ENCODE assay signal across 8 cellular contexts in the genomic region with DNA sequence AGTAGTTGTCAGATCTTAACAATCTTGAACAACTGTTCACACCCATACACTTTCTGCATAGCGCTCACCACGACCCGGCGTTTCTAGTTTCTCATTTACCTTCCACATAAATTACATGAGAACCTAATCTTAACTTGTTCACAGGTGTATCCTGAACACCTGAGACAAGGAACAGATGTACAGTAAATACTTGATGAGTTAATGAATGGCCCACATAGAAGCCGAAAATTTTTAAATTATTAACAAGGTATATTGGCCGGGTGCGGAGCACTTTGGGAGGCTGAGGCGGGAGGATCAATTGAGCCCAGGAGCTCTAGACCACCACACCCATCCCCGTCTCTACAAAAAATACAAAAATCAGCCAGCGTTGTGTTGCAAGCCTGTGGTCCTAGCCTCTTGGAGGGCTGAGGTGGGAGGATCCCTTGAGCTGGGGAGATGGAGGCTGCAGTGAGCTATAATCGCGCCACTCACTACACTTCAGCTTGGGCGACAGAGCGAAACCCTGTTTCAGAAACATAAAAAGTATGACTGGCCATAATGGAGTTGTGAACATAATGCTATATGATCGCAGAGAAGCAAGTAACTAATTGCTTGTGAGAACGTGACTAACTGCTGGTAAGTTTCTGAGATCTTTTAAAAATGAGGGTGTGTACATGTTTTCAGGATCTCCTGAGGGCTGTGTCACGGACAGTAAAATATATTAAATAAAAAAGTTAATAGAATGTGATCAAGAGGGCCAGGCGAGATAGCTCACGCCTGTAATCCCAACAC. TPM values are rescaled to one million over a fixed set of nuclear protein-coding genes. Genes with fewer than 3 reads are reported as not detected.
DNase-seq lines count a peak whose midpoint lies in the region; ATAC-seq and TF ChIP-seq lines count a peak whose summit lies in the region.

No MANE protein-coding gene starts in this region.

- POLR2A ChIA-PET in A673 (lab: Charles Lee; ENCODE audit: low non-redundant PET): no interaction called here

- H3K27me3 ChIP-seq in A673 (replicated peaks; ENCODE audit: insufficient read depth, low read depth, low read length, poor library complexity) (no peaks in the 10 kb centered on the region), HAP-1 (ENCODE audit: low read depth) (no peaks in the 10 kb centered on the region), right lobe of liver (no peaks in the 10 kb centered on the region)

- DNase-seq in A673 (ENCODE audit: low spot score) (no peak), HAP-1 (ENCODE audit: low spot score in 2 of 2) (no peak), right lobe of liver (no peak), occipital lobe (lab: John Stamatoyannopoulos, UW) (no peak), NCI-H69 (lab: John Stamatoyannopoulos, UW) (no peak), NOMO-1 treated with dmso at 0.1 percent for 144 hours (lab: John Stamatoyannopoulos, UW; ENCODE audit: unreplicated experiment) (no peak)

- no peak for TF ChIP-seq CTCF in A673 (conservative IDR thresholded peaks at IDR 0.05; ENCODE audit: low read depth, low read length)
- no peak for TF ChIP-seq CTCF in right lobe of liver (IDR thresholded peaks at IDR 0.05)

- H3K4me3 ChIP-seq in A673 (ENCODE audit: low read depth, low read length, poor library complexity, severe bottlenecking) (peak overlapping the region; percentile 75), HAP-1 (peak overlapping the region; percentile 57), right lobe of liver (peak overlapping the region; percentile 86 to 95 (median 92)), urinary bladder (ENCODE audit: low read depth, low read length) (peak overlapping the region; percentile 84)

- no peak for TF ChIP-seq POLR2A in right lobe of liver (IDR thresholded peaks at IDR 0.05)

- in situ Hi-C loops in HAP-1 (cut with MboI; ENCODE audit: low sequenced_read_pairs): loop anchor here (5.0 kb wide), 1 partner anchor 260 kb away; no protein-coding TSS in a partner anchor

- H3K4me1 ChIP-seq in A673 (ENCODE audit: insufficient read depth, low read length, poor library complexity, severe bottlenecking) (no peaks in the 10 kb centered on the region), HAP-1 (peaks cover 10% of the 10 kb centered on the region), right lobe of liver (peaks cover 0 to 24% (median 5%) of the 10 kb centered on the region in 4 donors), urinary bladder (ENCODE audit: insufficient read depth) (no peaks in the 10 kb centered on the region)

- no TSS peak for BruUV-seq in A673 (replicated peaks; lab: Mats Ljungman, UMichigan)

- 50 to 80% (median 79%) methylated on average over 19 of the region's 19 CpGs for WGBS in adipose tissue, 3 donors
- WGBS in right lobe of liver (ENCODE audit: insufficient coverage, low coverage, low lambda C conversion rate, missing lambda C conversion rate): 58% methylated on average over 17 of the region's 19 CpGs
- 78% methylated on average over 19 of the region's 19 CpGs for WGBS in urinary bladder

- ATAC-seq in right lobe of liver: no peak

- intact Hi-C loops in A673 (cut with micrococcal nuclease; ENCODE audit: unreplicated experiment): no loop called here
- intact Hi-C loops in right lobe of liver (cut with DNase I): no loop called here

- H3K27ac ChIP-seq in A673 (ENCODE audit: low read depth, low read length, poor library complexity, severe bottlenecking) (peak overlapping the region; percentile 93), adipose tissue (ENCODE audit: low read depth, low read length) (peak overlapping the region; percentile 71), right lobe of liver (peak overlapping the region; percentile 76 to 99 (median 84)), urinary bladder (ENCODE audit: low read depth) (peak overlapping the region; percentile 97)

- no peaks in the 10 kb centered on the region for H3K36me3 ChIP-seq in A673 (ENCODE audit: insufficient read depth, low read length, poor library complexity, severe bottlenecking)
- no peaks in the 10 kb centered on the region; the same call in 1 of the 2 replicates for H3K36me3 ChIP-seq in HAP-1 (replicated peaks)
- H3K36me3 ChIP-seq in right lobe of liver: no peaks in the 10 kb centered on the region
- H3K36me3 ChIP-seq in urinary bladder (ENCODE audit: insufficient read depth): no peaks in the 10 kb centered on the region

- CTCF ChIA-PET in A673 (lab: Charles Lee): no interaction called here

- H3K9me3 ChIP-seq in A673 (ENCODE audit: low read depth, low read length, poor library complexity, severe bottlenecking) (no peaks in the 10 kb centered on the region), HAP-1 (no peaks in the 10 kb centered on the region), right lobe of liver (no peaks in the 10 kb centered on the region)

RNA-seq across cellular contexts. Expression of a gene that starts 1.0 kb away (rescaled TPM):
- total RNA-seq in A673 (2021) (126 and 129 TPM in 2 replicates), right lobe of liver (10 to 100 TPM; 15.6 to 32.0 (median 24.1) TPM), urinary bladder (58.4 TPM), occipital lobe (104 TPM)
- polyA plus RNA-seq in adipose tissue (10 to 100 TPM; 11.5 to 21.3 (median 14.0) TPM), urinary bladder (33.3 TPM)

RNA-seq across cellular contexts. Expression of a gene that starts 20.2 kb away (rescaled TPM):
- 80.2 and 84.5 TPM in 2 replicates for total RNA-seq in A673 (2021)
- 10 to 100 TPM; 23.1 to 45.9 (median 24.6) TPM for polyA plus RNA-seq in adipose tissue
- 10 to 100 TPM; 20.1 to 40.9 (median 28.7) TPM for total RNA-seq in right lobe of liver
- 41.8 TPM for total RNA-seq in urinary bladder
- polyA plus RNA-seq in urinary bladder: 52.0 TPM
- 69.1 TPM for total RNA-seq in occipital lobe
